Comparison of ENCODE assay signal across 9 cellular contexts in genomic region chr1:67831850-67832513, GRCh38. TPM values are rescaled to one million over a fixed set of nuclear protein-coding genes. Genes with fewer than 3 reads are reported as not detected.
DNase-seq lines count a peak whose midpoint lies in the region; ATAC-seq and TF ChIP-seq lines count a peak whose summit lies in the region.
"Had no signal": no experiment of that assay in that cellular context is flagged by ENCODE, and none has a peak within 500 bp of the region (broad histone marks: within the 10 kb centered on the region; RNA-seq: fewer than 3 reads in every experiment).

No MANE protein-coding gene starts in this region.

- H3K27ac Mint-ChIP-seq in activated naive CD4-positive, alpha-beta T cell treated with anti-CD3 and anti-CD28 coated beads, Interleukin-2, amount 50 U/mL, for 24 hours, result no peak overlapping the region
- H3K27ac Mint-ChIP-seq in glutamatergic neuron (ENCODE audit: unreplicated experiment), result no peak overlapping the region
- peak overlapping the region; percentile 98 for H3K27ac Mint-ChIP-seq in osteocyte (ENCODE audit: unreplicated experiment)

- TF ChIP-seq CTCF in glutamatergic neuron (IDR thresholded peaks at IDR 0.05; ENCODE audit: partially characterized antibody, unreplicated experiment), result no peak
- TF ChIP-seq CTCF in osteocyte (IDR thresholded peaks at IDR 0.05), result peak; percentile 9

- no peaks in the 10 kb centered on the region for H3K9me3 Mint-ChIP-seq in activated naive CD4-positive, alpha-beta T cell treated with anti-CD3 and anti-CD28 coated beads, Interleukin-2, amount 50 U/mL, for 24 hours
- H3K9me3 Mint-ChIP-seq in glutamatergic neuron (ENCODE audit: unreplicated experiment), result peaks cover 6% of the 10 kb centered on the region
- no peaks in the 10 kb centered on the region for H3K9me3 Mint-ChIP-seq in osteocyte (ENCODE audit: unreplicated experiment)

- peaks cover 47% of the 10 kb centered on the region for H3K27me3 Mint-ChIP-seq in activated naive CD4-positive, alpha-beta T cell treated with anti-CD3 and anti-CD28 coated beads, Interleukin-2, amount 50 U/mL, for 24 hours
- peaks cover 6% of the 10 kb centered on the region for H3K27me3 Mint-ChIP-seq in glutamatergic neuron (ENCODE audit: unreplicated experiment)
- H3K27me3 Mint-ChIP-seq in osteocyte (ENCODE audit: unreplicated experiment), result no peaks in the 10 kb centered on the region

- H3K4me3 Mint-ChIP-seq in activated naive CD4-positive, alpha-beta T cell treated with anti-CD3 and anti-CD28 coated beads, Interleukin-2, amount 50 U/mL, for 24 hours, result peak overlapping the region; percentile 80
- H3K4me3 Mint-ChIP-seq in glutamatergic neuron (ENCODE audit: unreplicated experiment), result peak overlapping the region; percentile 90
- H3K4me3 Mint-ChIP-seq in osteocyte (ENCODE audit: unreplicated experiment), result peak overlapping the region; percentile 95

- DNase-seq in NCI-H2081 (lab: John Stamatoyannopoulos, UW) (peak; percentile 45 to 73), NCI-H2081 treated with DMSO at 0.1 percent for 48 hours (lab: John Stamatoyannopoulos, UW) (no peak), NCI-H146 (lab: John Stamatoyannopoulos, UW) (peak; percentile 63), glutamatergic neuron (no peak), osteocyte (ENCODE audit: extremely low spot score, unreplicated experiment) (no peak)
- no peak for DNase-seq in stimulated activated CD4-positive, alpha-beta T cell treated with anti-CD3 and anti-CD28 coated beads, Interleukin-12 subunit alpha, Interleukin-12 subunit beta, amount 100 ng/mL, for 4 hours
- DNase-seq: DND-41 had no signal

- peaks cover 17% of the 10 kb centered on the region for H3K4me1 Mint-ChIP-seq in activated naive CD4-positive, alpha-beta T cell treated with anti-CD3 and anti-CD28 coated beads, Interleukin-2, amount 50 U/mL, for 24 hours
- H3K4me1 Mint-ChIP-seq in glutamatergic neuron (ENCODE audit: low read depth, unreplicated experiment) (peaks cover 4% of the 10 kb centered on the region), osteocyte (ENCODE audit: unreplicated experiment) (peaks cover 35% of the 10 kb centered on the region)

- no peak for ATAC-seq in GM19397 (IDR thresholded peaks at IDR 0.05; ENCODE audit: unreplicated experiment)

- no peaks in the 10 kb centered on the region for H3K36me3 Mint-ChIP-seq in activated naive CD4-positive, alpha-beta T cell treated with anti-CD3 and anti-CD28 coated beads, Interleukin-2, amount 50 U/mL, for 24 hours
- H3K36me3 Mint-ChIP-seq in glutamatergic neuron (ENCODE audit: unreplicated experiment) (no peaks in the 10 kb centered on the region), osteocyte (ENCODE audit: unreplicated experiment) (no peaks in the 10 kb centered on the region)

RNA-seq across cellular contexts. Expression of gene GNG12, which starts 1.3 kb away (rescaled TPM):
- total RNA-seq in glutamatergic neuron (ENCODE audit: unreplicated experiment) (1.3 TPM), osteocyte (99.7 and 100 TPM in 2 replicates)

Comparison
In these comparisons a context has a peak if more than half of its experiments do, and no peak if none do; other contexts are left out.
1. DNase-seq: peak in NCI-H2081 (2 of 2) and NCI-H146 (single experiment); none in NCI-H2081 treated with DMSO at 0.1 percent for 48 hours (single experiment), glutamatergic neuron (single experiment), osteocyte (single experiment) and stimulated activated CD4-positive, alpha-beta T cell treated with anti-CD3 and anti-CD28 coated beads, Interleukin-12 subunit alpha, Interleukin-12 subunit beta, amount 100 ng/mL, for 4 hours (single experiment).
2. RNA of gene GNG12, which starts 1.3 kb away (total RNA-seq): 99.7 to 100 TPM in osteocyte; 1.3 TPM in glutamatergic neuron (single experiment); every median in the first group is over 10 times any median in the second.
3. Peak in every context shown above with its lines, with median percentiles within 50 percentile points of each other: H3K4me3 Mint-ChIP-seq.